In the genomic region with DNA sequence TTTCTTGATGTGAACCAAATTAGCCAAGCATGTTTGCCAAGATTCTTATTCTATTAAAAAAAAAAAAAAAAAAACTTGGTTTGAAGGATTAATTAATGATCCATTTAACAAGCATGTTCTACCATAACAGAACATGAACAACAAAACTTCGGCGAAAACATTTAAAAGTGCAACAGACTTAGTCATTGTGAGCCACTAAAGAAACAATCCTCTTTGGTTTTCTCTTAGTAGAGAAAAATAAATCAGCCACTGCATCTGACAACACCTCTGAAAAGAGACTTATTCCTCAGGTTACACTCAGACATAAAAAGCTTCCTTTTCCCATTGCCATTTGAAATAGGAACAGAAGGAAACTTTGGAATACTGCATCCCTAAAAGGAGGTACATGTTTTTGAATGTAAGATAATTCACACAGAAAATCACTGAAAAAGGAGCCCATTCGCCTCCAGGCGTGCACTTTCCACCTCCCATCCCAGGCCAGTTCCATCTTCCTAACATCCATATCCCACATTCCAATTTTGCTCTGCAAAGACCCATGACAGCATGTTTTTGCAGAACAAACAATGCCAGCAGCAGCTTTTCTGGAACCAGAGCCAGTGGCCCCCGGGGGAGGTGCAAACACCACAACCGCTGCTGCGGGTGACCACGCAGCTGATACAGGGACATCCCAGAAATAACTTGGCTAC, we compare ENCODE assay signal across 10 cellular contexts.
A peak's percentile ranks its signal among the peaks of the same experiment; 100 is the strongest.
DNase-seq lines count a peak whose midpoint lies in the region; ATAC-seq, FAIRE-seq and TF ChIP-seq lines count a peak whose summit lies in the region.
"Had no signal": no experiment of that assay in that cellular context is flagged by ENCODE, and none has a peak within 500 bp of the region (broad histone marks: within the 10 kb centered on the region; RNA-seq: fewer than 3 reads in every experiment).

No MANE protein-coding gene starts in this region.

- H3K4me3 ChIP-seq in K562, result no peak overlapping the region
- H3K4me3 ChIP-seq in effector memory CD4-positive, alpha-beta T cell (ENCODE audit: insufficient read depth, low read depth, low read length, poor library complexity, severe bottlenecking), result no peak overlapping the region

- ATAC-seq in K562 (no peak), HG03039 (IDR thresholded peaks at IDR 0.05; ENCODE audit: unreplicated experiment) (no peak), HG03432 (IDR thresholded peaks at IDR 0.05; ENCODE audit: unreplicated experiment) (no peak)

- no peak for TF ChIP-seq CTCF in K562 (IDR thresholded peaks at IDR 0.05 in 2 of 3, conservative IDR thresholded peaks at IDR 0.05 in 1 of 3; ENCODE audit: insufficient read depth in 2 of 3, low read depth in 1 of 3, low read length in 3 of 3)

- peaks cover 5 to 17% of the 10 kb centered on the region in 2 experiments for H3K4me1 ChIP-seq in K562 (replicated peaks in 1 of 2; ENCODE audit: control insufficient read depth in 2 of 2, insufficient read depth in 2 of 2, low read length in 2 of 2)
- H3K4me1 ChIP-seq in effector memory CD4-positive, alpha-beta T cell (ENCODE audit: control insufficient read depth, insufficient read depth, low read length, poor library complexity, severe bottlenecking), result no peaks in the 10 kb centered on the region

- no peak overlapping the region for H3K9ac ChIP-seq in K562 (ENCODE audit: insufficient read depth in 1 of 2, low read depth in 2 of 2, low read length in 2 of 2)

- no peak overlapping the region for H3K27ac ChIP-seq in K562 (ENCODE audit: extremely low read depth, low read depth, low read length)
- H3K27ac ChIP-seq in effector memory CD4-positive, alpha-beta T cell (ENCODE audit: insufficient read depth, low read length, poor library complexity, severe bottlenecking), result no peak overlapping the region

- H3K36me3 ChIP-seq in K562 (ENCODE audit: control insufficient read depth, insufficient read depth, low read length), result peaks cover 98% of the 10 kb centered on the region
- H3K36me3 ChIP-seq in effector memory CD4-positive, alpha-beta T cell (ENCODE audit: control insufficient read depth, insufficient read depth, low read length), result peaks cover 32% of the 10 kb centered on the region

- CTCF ChIA-PET in K562 (lab: Yijun Ruan, JAX; ENCODE audit: low intra/inter-chr PET ratio), result interaction anchor here (0.6 kb wide), 1 partner anchor 12 kb away, joined by 4 read pairs; no protein-coding TSS in a partner anchor

- TF ChIP-seq RAD21 in K562 (CRISPR knock-in tag; conservative IDR thresholded peaks at IDR 0.05 in 1 of 2, IDR thresholded peaks at IDR 0.05 in 1 of 2), result no peak

- peak; percentile 39; the same call in 1 of the 2 replicates for TF ChIP-seq POLR2A in K562 (conservative IDR thresholded peaks at IDR 0.05)

- no peaks in the 10 kb centered on the region for H3K9me3 ChIP-seq in K562 (replicated peaks; ENCODE audit: control insufficient read depth, insufficient read depth, low read depth, low read length)
- no peaks in the 10 kb centered on the region for H3K9me3 ChIP-seq in effector memory CD4-positive, alpha-beta T cell (ENCODE audit: control insufficient read depth, low read length)

- whole genome bisulfite sequencing in K562 (ENCODE audit: insufficient coverage, low coverage, missing lambda C conversion rate), result 90% methylated on average over 8 of the region's 8 CpGs

- BruUV-seq in K562 (replicated peaks; lab: Mats Ljungman, UMichigan), result no TSS peak

- in situ Hi-C loops in K562 (cut with MboI), result no loop called here

- POLR2A ChIA-PET in K562 (lab: Yijun Ruan, JAX), result interaction anchor here (0.6 to 1.2 kb wide), 2 partner anchors 79 to 430 kb away, joined by 3 to 6 read pairs; partner anchors contain the start of gene ZMYND8

- no peak overlapping the region for H2AFZ ChIP-seq in K562 (ENCODE audit: low read depth, low read length)

- DNase-seq in M059J (ENCODE audit: low read depth) (peak; percentile 83), K562 (ENCODE audit: extremely low read depth in 1 of 4, low spot score in 3 of 4) (no peak), kidney glomerular epithelial cell (lab: John Stamatoyannopoulos, UW) (peak; percentile 79), superior temporal gyrus (ENCODE audit: extremely low spot score) (peak; percentile 58), DMS79 (lab: John Stamatoyannopoulos, UW) (no peak)
- no peak for DNase-seq in effector memory CD4-positive, alpha-beta T cell
- DNase-seq: naive B cell had no signal

- intact Hi-C loops in K562 (cut with micrococcal nuclease), result no loop called here

- H4K20me1 ChIP-seq in K562 (replicated peaks; ENCODE audit: control insufficient read depth, insufficient read depth, low read length), result peaks cover 9% of the 10 kb centered on the region

- no peak for TF ChIP-seq EP300 in K562 (IDR thresholded peaks at IDR 0.05; ENCODE audit: low read length)

- no peak for FAIRE-seq in K562 (lab: Jason Lieb, UNC)
- FAIRE-seq: bronchial epithelial cell had no signal

- H3K27me3 ChIP-seq in K562 (ENCODE audit: control insufficient read depth in 2 of 2, insufficient read depth in 2 of 2, low read length in 2 of 2), result no peaks in the 10 kb centered on the region
- H3K27me3 ChIP-seq in effector memory CD4-positive, alpha-beta T cell (replicated peaks; ENCODE audit: control insufficient read depth, insufficient read depth, low read length, poor library complexity, severe bottlenecking), result no peaks in the 10 kb centered on the region

- H3K4me2 ChIP-seq in K562 (ENCODE audit: insufficient read depth, low read length), result no peak overlapping the region

- H3K9me1 ChIP-seq in K562 (ENCODE audit: control insufficient read depth, insufficient read depth, low read length), result no peaks in the 10 kb centered on the region

- peaks cover 94% of the 10 kb centered on the region for H3K79me2 ChIP-seq in K562 (ENCODE audit: control insufficient read depth, insufficient read depth, low read length)

TF ChIP-seq in K562, 482 proteins besides CTCF, POLR2A, EP300 and RAD21 (continues in another document):
- no peak for TF ChIP-seq CCAR2 (IDR thresholded peaks at IDR 0.05; ENCODE audit: low read depth, low read length)
- no peak for TF ChIP-seq THAP12 (CRISPR knock-in tag; IDR thresholded peaks at IDR 0.05)
- TF ChIP-seq TARDBP (IDR thresholded peaks at IDR 0.05), result no peak
- TF ChIP-seq, protein P1, sequence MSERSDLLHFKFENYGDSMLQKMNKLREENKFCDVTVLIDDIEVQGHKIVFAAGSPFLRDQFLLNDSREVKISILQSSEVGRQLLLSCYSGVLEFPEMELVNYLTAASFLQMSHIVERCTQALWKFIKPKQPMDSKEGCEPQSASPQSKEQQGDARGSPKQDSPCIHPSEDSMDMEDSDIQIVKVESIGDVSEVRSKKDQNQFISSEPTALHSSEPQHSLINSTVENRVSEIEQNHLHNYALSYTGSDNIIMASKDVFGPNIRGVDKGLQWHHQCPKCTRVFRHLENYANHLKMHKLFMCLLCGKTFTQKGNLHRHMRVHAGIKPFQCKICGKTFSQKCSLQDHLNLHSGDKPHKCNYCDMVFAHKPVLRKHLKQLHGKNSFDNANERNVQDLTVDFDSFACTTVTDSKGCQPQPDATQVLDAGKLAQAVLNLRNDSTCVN (CRISPR knock-in tag; IDR thresholded peaks at IDR 0.05), result no peak
- 0 out of 2 replicates have a peak, but pooled peaks have one; percentile 37 for TF ChIP-seq POLR2AphosphoS5 (IDR thresholded peaks at IDR 0.05; ENCODE audit: control insufficient read depth, insufficient read depth, low read depth, low read length)
- no peak for TF ChIP-seq NONO (IDR thresholded peaks at IDR 0.05; ENCODE audit: low read depth in 2 of 2, low read length in 1 of 2)
- TF ChIP-seq, protein P2, sequence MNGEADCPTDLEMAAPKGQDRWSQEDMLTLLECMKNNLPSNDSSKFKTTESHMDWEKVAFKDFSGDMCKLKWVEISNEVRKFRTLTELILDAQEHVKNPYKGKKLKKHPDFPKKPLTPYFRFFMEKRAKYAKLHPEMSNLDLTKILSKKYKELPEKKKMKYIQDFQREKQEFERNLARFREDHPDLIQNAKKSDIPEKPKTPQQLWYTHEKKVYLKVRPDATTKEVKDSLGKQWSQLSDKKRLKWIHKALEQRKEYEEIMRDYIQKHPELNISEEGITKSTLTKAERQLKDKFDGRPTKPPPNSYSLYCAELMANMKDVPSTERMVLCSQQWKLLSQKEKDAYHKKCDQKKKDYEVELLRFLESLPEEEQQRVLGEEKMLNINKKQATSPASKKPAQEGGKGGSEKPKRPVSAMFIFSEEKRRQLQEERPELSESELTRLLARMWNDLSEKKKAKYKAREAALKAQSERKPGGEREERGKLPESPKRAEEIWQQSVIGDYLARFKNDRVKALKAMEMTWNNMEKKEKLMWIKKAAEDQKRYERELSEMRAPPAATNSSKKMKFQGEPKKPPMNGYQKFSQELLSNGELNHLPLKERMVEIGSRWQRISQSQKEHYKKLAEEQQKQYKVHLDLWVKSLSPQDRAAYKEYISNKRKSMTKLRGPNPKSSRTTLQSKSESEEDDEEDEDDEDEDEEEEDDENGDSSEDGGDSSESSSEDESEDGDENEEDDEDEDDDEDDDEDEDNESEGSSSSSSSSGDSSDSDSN (IDR thresholded peaks at IDR 0.05; ENCODE audit: borderline replicate concordance in 1 of 2, low read depth in 2 of 2, low read length in 2 of 2), result no peak
- no peak for TF ChIP-seq ZNF3 (CRISPR knock-in tag; IDR thresholded peaks at IDR 0.05)
- no peak for TF ChIP-seq RBM14 (IDR thresholded peaks at IDR 0.05; ENCODE audit: borderline replicate concordance, insufficient read depth, low read depth, low read length)
- no peak for TF ChIP-seq ZNF668 (CRISPR knock-in tag; IDR thresholded peaks at IDR 0.05)
- TF ChIP-seq ZNF184 (CRISPR knock-in tag; IDR thresholded peaks at IDR 0.05), result no peak
- no peak for TF ChIP-seq MCM7 (IDR thresholded peaks at IDR 0.05)
- TF ChIP-seq ZKSCAN3 (CRISPR knock-in tag; IDR thresholded peaks at IDR 0.05), result no peak
- TF ChIP-seq ILK (tag; IDR thresholded peaks at IDR 0.05; ENCODE audit: borderline replicate concordance, low read depth), result no peak
- TF ChIP-seq GABPB1 (CRISPR knock-in tag; IDR thresholded peaks at IDR 0.05), result no peak

Comparison
In these comparisons a context has a peak if more than half of its experiments do, and no peak if none do; other contexts are left out.
1. DNase-seq: peak in M059J (single experiment), kidney glomerular epithelial cell (single experiment) and superior temporal gyrus (single experiment); none in K562 (0 of 4), DMS79 (single experiment) and effector memory CD4-positive, alpha-beta T cell (0 of 3).